Comparison of ENCODE assay signal across 16 cellular contexts in genomic region chr2:2847131-2847740, GRCh38.
DNase-seq lines count a peak whose midpoint lies in the region; ATAC-seq and TF ChIP-seq lines count a peak whose summit lies in the region.
"Had no signal": no experiment of that assay in that cellular context is flagged by ENCODE, and none has a peak within 500 bp of the region (broad histone marks: within the 10 kb centered on the region; RNA-seq: fewer than 3 reads in every experiment).

No MANE protein-coding gene starts in this region.

- intact Hi-C loops in gastrocnemius medialis (cut with DNase I; ENCODE audit: low total_unique reads) (loop anchor here (2.0 to 10.0 kb wide), 3 partner anchors 185 to 628 kb away; no protein-coding TSS in a partner anchor), CD14-positive monocyte (cut with micrococcal nuclease) (no loop called here)

- no peaks in the 10 kb centered on the region for H3K36me3 ChIP-seq in gastrocnemius medialis
- H3K36me3 ChIP-seq: vagina had no signal

- H3K4me1 ChIP-seq in gastrocnemius medialis: peaks cover 20 to 21% of the 10 kb centered on the region in 2 donors
- H3K4me1 ChIP-seq: A549 had no signal

- in situ Hi-C loops in gastrocnemius medialis (cut with MboI; ENCODE audit: low sequenced_read_pairs in 4 of 4): no loop called here

- H3K9me3 ChIP-seq in gastrocnemius medialis: no peaks in the 10 kb centered on the region
- H3K9me3 ChIP-seq: A549, vagina had no signal

- peaks cover 2% of the 10 kb centered on the region for H3K4me1 Mint-ChIP-seq in chondrocyte (ENCODE audit: low read depth)
- no peaks in the 10 kb centered on the region for H3K4me1 Mint-ChIP-seq in CD14-positive monocyte
- H3K4me1 Mint-ChIP-seq: activated CD8-positive, alpha-beta memory T cell treated with anti-CD3 and anti-CD28 coated beads, Interleukin-2, amount 10 ng/mL, durations not matched to agents 7 days and 5 days; immature natural killer cell had no signal

- H3K27me3 Mint-ChIP-seq in chondrocyte (ENCODE audit: low read depth) (peaks cover 3% of the 10 kb centered on the region), CD14-positive monocyte (ENCODE audit: low read depth in 3 of 3) (peaks cover 2 to 3% (median 3%) of the 10 kb centered on the region in 3 donors)
- H3K27me3 Mint-ChIP-seq: activated CD8-positive, alpha-beta memory T cell treated with anti-CD3 and anti-CD28 coated beads, Interleukin-2, amount 10 ng/mL, durations not matched to agents 7 days and 5 days had no signal

- H3K27ac Mint-ChIP-seq in chondrocyte (ENCODE audit: unreplicated experiment): no peak overlapping the region
- H3K27ac Mint-ChIP-seq in CD14-positive monocyte: no peak overlapping the region
- H3K27ac Mint-ChIP-seq: activated CD8-positive, alpha-beta memory T cell treated with anti-CD3 and anti-CD28 coated beads, Interleukin-2, amount 10 ng/mL, durations not matched to agents 7 days and 5 days; activated naive CD4-positive, alpha-beta T cell treated with anti-CD3 and anti-CD28 coated beads, Interleukin-2, amount 50 U/mL, for 72 hours; immature natural killer cell; mesothelial cell of epicardium had no signal

- ATAC-seq in gastrocnemius medialis: peak; percentile 50 to 57
- ATAC-seq: A549; activated CD8-positive, alpha-beta memory T cell treated with anti-CD3 and anti-CD28 coated beads, Interleukin-2, amount 10 ng/mL, durations not matched to agents 7 days and 5 days; activated naive CD4-positive, alpha-beta T cell treated with anti-CD3 and anti-CD28 coated beads, Interleukin-2, amount 50 U/mL, for 72 hours; stimulated activated naive CD8-positive, alpha-beta T cell treated with anti-CD3 and anti-CD28 coated beads, Interleukin-15, Interleukin-2, amounts not matched to agents 100 U/mL and 50 U/mL, for 24 hours had no signal

- H3K36me3 Mint-ChIP-seq in chondrocyte (ENCODE audit: low read depth): no peaks in the 10 kb centered on the region
- no peaks in the 10 kb centered on the region for H3K36me3 Mint-ChIP-seq in CD14-positive monocyte
- H3K36me3 Mint-ChIP-seq: activated CD8-positive, alpha-beta memory T cell treated with anti-CD3 and anti-CD28 coated beads, Interleukin-2, amount 10 ng/mL, durations not matched to agents 7 days and 5 days; activated naive CD4-positive, alpha-beta T cell treated with anti-CD3 and anti-CD28 coated beads, Interleukin-2, amount 50 U/mL, for 72 hours; immature natural killer cell; mesothelial cell of epicardium had no signal

- H3K27ac ChIP-seq in gastrocnemius medialis: peak overlapping the region; percentile 88 to 93 (median 92)
- H3K27ac ChIP-seq: A549, vagina had no signal

- H3K4me3 Mint-ChIP-seq in chondrocyte (ENCODE audit: unreplicated experiment) (no peak overlapping the region), CD14-positive monocyte (no peak overlapping the region)
- H3K4me3 Mint-ChIP-seq: activated CD8-positive, alpha-beta memory T cell treated with anti-CD3 and anti-CD28 coated beads, Interleukin-2, amount 10 ng/mL, durations not matched to agents 7 days and 5 days; immature natural killer cell; mesothelial cell of epicardium had no signal

- peak overlapping the region in 1 of 4 donors; percentile 32 for H3K4me3 ChIP-seq in gastrocnemius medialis
- H3K4me3 ChIP-seq: A549, smooth muscle cell, vagina had no signal

- H3K27me3 ChIP-seq in gastrocnemius medialis: no peaks in the 10 kb centered on the region
- H3K27me3 ChIP-seq: vagina had no signal

- DNase-seq in NCI-H146 (lab: John Stamatoyannopoulos, UW) (peak; percentile 48), NCI-H146 treated with DMSO at 0.1 percent for 48 hours (lab: John Stamatoyannopoulos, UW; ENCODE audit: unreplicated experiment) (no peak), NCI-H524 (lab: John Stamatoyannopoulos, UW) (peak; percentile 39 to 73), chondrocyte (ENCODE audit: low spot score) (peak; percentile 55), gastrocnemius medialis (peak; percentile 35 to 72), MV-4-11 (lab: John Stamatoyannopoulos, UW) (no peak), CD14-positive monocyte (ENCODE audit: low spot score) (no peak)
- no peak for DNase-seq in stimulated activated CD4-positive, alpha-beta T cell treated with anti-CD3 and anti-CD28 coated beads, Interleukin-2, amount 100 ng/mL, for 48 hours
- DNase-seq: activated CD8-positive, alpha-beta memory T cell treated with anti-CD3 and anti-CD28 coated beads, Interleukin-2, amount 10 ng/mL, durations not matched to agents 7 days and 5 days; immature natural killer cell; stimulated activated naive CD8-positive, alpha-beta T cell treated with anti-CD3 and anti-CD28 coated beads, Interleukin-15, Interleukin-2, amounts not matched to agents 100 U/mL and 50 U/mL, for 24 hours had no signal

- no peak for TF ChIP-seq POLR2A in gastrocnemius medialis (IDR thresholded peaks at IDR 0.05)

- TF ChIP-seq CTCF in chondrocyte (IDR thresholded peaks at IDR 0.05): no peak
- TF ChIP-seq CTCF in gastrocnemius medialis (IDR thresholded peaks at IDR 0.05 in 4 of 5, conservative IDR thresholded peaks at IDR 0.05 in 1 of 5): peak in 1 of 5 experiments; percentile 16
- no peak for TF ChIP-seq CTCF in CD14-positive monocyte (IDR thresholded peaks at IDR 0.05)

- H3K9me3 Mint-ChIP-seq in chondrocyte (ENCODE audit: low read depth): no peaks in the 10 kb centered on the region
- peaks cover 0 to 3% (median 0%) of the 10 kb centered on the region in 7 donors for H3K9me3 Mint-ChIP-seq in CD14-positive monocyte
- H3K9me3 Mint-ChIP-seq: activated naive CD4-positive, alpha-beta T cell treated with anti-CD3 and anti-CD28 coated beads, Interleukin-2, amount 50 U/mL, for 72 hours; immature natural killer cell; mesothelial cell of epicardium had no signal

Comparison
In these comparisons a context has a peak if more than half of its experiments do, and no peak if none do; other contexts are left out.
1. DNase-seq: peak in NCI-H146 (single experiment), NCI-H524 (2 of 2), chondrocyte (single experiment) and gastrocnemius medialis (2 of 2); none in NCI-H146 treated with DMSO at 0.1 percent for 48 hours (single experiment), stimulated activated CD4-positive, alpha-beta T cell treated with anti-CD3 and anti-CD28 coated beads, Interleukin-2, amount 100 ng/mL, for 48 hours (0 of 2), MV-4-11 (single experiment) and CD14-positive monocyte (single experiment).